1 cellular context compared by ENCODE assay signal in the genomic region with DNA sequence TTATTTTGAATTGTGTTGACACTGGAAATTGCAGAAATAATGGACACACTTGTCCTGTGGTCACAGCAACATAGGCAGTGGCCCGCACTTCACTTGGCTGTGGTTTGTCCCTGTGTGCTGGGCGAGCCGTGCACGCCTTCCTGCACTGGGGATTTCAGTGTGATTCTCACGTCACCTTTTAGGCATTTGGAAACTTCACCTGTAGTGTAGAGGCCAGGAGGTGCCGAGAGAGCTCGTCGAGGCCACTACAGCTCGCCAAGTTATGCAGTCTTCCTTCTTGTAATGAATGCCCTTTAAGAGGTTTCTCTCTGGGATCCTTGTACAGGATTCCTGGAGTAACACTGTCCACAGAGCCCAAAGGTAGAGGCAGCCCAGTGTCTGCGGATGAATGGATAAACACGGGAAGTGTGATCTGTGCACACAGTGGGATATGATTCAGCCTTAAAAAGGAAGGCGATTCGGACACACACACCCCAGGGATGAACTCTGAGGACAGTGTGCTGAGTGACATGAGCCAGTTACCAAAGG.
TF ChIP-seq lines count a peak whose summit lies in the region.

No MANE protein-coding gene starts in this region.

TF ChIP-seq in H1, 55 proteins besides CTCF, POLR2A, EP300 and RAD21:
- TF ChIP-seq, protein P1, sequence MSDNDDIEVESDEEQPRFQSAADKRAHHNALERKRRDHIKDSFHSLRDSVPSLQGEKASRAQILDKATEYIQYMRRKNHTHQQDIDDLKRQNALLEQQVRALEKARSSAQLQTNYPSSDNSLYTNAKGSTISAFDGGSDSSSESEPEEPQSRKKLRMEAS (IDR thresholded peaks at IDR 0.05): no peak
- no peak for TF ChIP-seq GABPA (IDR thresholded peaks at IDR 0.05; ENCODE audit: borderline replicate concordance, insufficient read depth, low read length)
- no peak for TF ChIP-seq TEAD4 (IDR thresholded peaks at IDR 0.05; ENCODE audit: low read depth, low read length)
- TF ChIP-seq NANOG (IDR thresholded peaks at IDR 0.05; ENCODE audit: insufficient read depth, low read depth, low read length, poor library complexity, severe bottlenecking): no peak
- TF ChIP-seq RBBP5 (IDR thresholded peaks at IDR 0.05; ENCODE audit: borderline replicate concordance, low read depth, low read length): no peak
- TF ChIP-seq SRF (IDR thresholded peaks at IDR 0.05; ENCODE audit: low read depth, low read length): no peak
- TF ChIP-seq, protein P2, sequence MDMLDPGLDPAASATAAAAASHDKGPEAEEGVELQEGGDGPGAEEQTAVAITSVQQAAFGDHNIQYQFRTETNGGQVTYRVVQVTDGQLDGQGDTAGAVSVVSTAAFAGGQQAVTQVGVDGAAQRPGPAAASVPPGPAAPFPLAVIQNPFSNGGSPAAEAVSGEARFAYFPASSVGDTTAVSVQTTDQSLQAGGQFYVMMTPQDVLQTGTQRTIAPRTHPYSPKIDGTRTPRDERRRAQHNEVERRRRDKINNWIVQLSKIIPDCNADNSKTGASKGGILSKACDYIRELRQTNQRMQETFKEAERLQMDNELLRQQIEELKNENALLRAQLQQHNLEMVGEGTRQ (IDR thresholded peaks at IDR 0.05; ENCODE audit: low read length): no peak
- TF ChIP-seq, protein P3, sequence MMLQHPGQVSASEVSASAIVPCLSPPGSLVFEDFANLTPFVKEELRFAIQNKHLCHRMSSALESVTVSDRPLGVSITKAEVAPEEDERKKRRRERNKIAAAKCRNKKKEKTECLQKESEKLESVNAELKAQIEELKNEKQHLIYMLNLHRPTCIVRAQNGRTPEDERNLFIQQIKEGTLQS (IDR thresholded peaks at IDR 0.05; ENCODE audit: insufficient read depth, low read depth, low read length): no peak
- no peak for TF ChIP-seq FOSL1 (IDR thresholded peaks at IDR 0.05; ENCODE audit: insufficient read depth, low read depth, low read length)
- TF ChIP-seq CEBPB (IDR thresholded peaks at IDR 0.05; ENCODE audit: low read depth, low read length): no peak
- TF ChIP-seq EZH2 (IDR thresholded peaks at IDR 0.05; ENCODE audit: low read depth, low read length, severe bottlenecking): no peak
- TF ChIP-seq, protein P4, sequence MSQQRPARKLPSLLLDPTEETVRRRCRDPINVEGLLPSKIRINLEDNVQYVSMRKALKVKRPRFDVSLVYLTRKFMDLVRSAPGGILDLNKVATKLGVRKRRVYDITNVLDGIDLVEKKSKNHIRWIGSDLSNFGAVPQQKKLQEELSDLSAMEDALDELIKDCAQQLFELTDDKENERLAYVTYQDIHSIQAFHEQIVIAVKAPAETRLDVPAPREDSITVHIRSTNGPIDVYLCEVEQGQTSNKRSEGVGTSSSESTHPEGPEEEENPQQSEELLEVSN (IDR thresholded peaks at IDR 0.05): no peak
- TF ChIP-seq EGR1 (IDR thresholded peaks at IDR 0.05; ENCODE audit: borderline replicate concordance, low read depth, low read length): no peak
- no peak for TF ChIP-seq SAP30 (IDR thresholded peaks at IDR 0.05; ENCODE audit: insufficient read depth, insufficient replicate concordance, low read length)
